13 cellular contexts compared by ENCODE assay signal in the genomic region with DNA sequence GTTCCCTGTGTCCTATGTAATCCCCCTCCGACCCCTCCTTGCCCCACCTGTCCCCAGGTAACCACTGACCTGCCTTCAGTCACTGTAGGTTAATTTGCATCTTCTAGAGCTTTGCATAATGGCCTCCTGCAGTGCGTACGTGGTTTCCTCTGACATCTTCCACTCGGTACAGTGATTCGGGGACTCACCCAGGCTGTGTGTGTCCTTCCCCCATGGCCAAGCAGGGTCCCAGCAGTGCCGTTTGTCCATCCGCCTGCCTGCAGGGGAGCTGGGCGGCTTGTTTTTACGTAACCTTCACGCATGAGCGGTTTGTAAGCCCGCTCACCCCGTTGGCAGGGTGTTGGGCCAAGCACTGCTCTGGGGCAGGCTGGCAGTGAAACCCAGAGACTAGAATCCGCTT.
DNase-seq lines count a peak whose midpoint lies in the region; ATAC-seq, FAIRE-seq and TF ChIP-seq lines count a peak whose summit lies in the region.
"Had no signal": no experiment of that assay in that cellular context is flagged by ENCODE, and none has a peak within 500 bp of the region (broad histone marks: within the 10 kb centered on the region; RNA-seq: fewer than 3 reads in every experiment).

No MANE protein-coding gene starts in this region.

- peaks cover 34% of the 10 kb centered on the region for H3K4me1 Mint-ChIP-seq in stimulated activated naive CD8-positive, alpha-beta T cell treated with anti-CD3 and anti-CD28 coated beads, Interleukin-15, amount 100 ng/mL, for 72 hours

- H4K20me1 ChIP-seq in DOHH2 (ENCODE audit: control insufficient read depth, insufficient read depth, low read depth, low read length), result peaks cover 3% of the 10 kb centered on the region; the same call in 1 of the 2 replicates

- H3K4me2 ChIP-seq in DOHH2 (ENCODE audit: low read length), result peak overlapping the region; percentile 97

- peaks cover 42% of the 10 kb centered on the region for H3F3A ChIP-seq in DOHH2 (ENCODE audit: control insufficient read depth, insufficient read depth)

- peak overlapping the region in 1 of 2 donors; percentile 77 for H3K27ac Mint-ChIP-seq in stimulated activated naive CD8-positive, alpha-beta T cell treated with anti-CD3 and anti-CD28 coated beads, Interleukin-15, amount 100 ng/mL, for 72 hours
- H3K27ac Mint-ChIP-seq: activated CD4-positive, alpha-beta memory T cell treated with anti-CD3 and anti-CD28 coated beads, Interleukin-2, amount 10 ng/mL, durations not matched to agents 7 days and 5 days; natural killer cell treated with Interleukin-12 subunit alpha and Interleukin-12 subunit beta and Interleukin-15 and Interleukin-18, amount 100 ng/mL, for 72 hours had no signal

- H3K27me3 ChIP-seq in DOHH2 (ENCODE audit: control insufficient read depth, low read length), result no peaks in the 10 kb centered on the region

- no peak for TF ChIP-seq POLR2A in H54 (IDR thresholded peaks at IDR 0.05; ENCODE audit: low read depth, low read length)

- H3K9me3 Mint-ChIP-seq in stimulated activated naive CD8-positive, alpha-beta T cell treated with anti-CD3 and anti-CD28 coated beads, Interleukin-15, amount 100 ng/mL, for 72 hours, result no peaks in the 10 kb centered on the region
- H3K9me3 Mint-ChIP-seq: activated CD4-positive, alpha-beta memory T cell treated with anti-CD3 and anti-CD28 coated beads, Interleukin-2, amount 10 ng/mL, durations not matched to agents 7 days and 5 days; natural killer cell treated with Interleukin-12 subunit alpha and Interleukin-12 subunit beta and Interleukin-15 and Interleukin-18, amount 100 ng/mL, for 72 hours had no signal

- H3K9me3 ChIP-seq in DOHH2 (ENCODE audit: control insufficient read depth, insufficient read depth, low read length), result no peaks in the 10 kb centered on the region

- H3K27ac ChIP-seq in DOHH2 (ENCODE audit: low read depth, low read length), result peak overlapping the region; percentile 99

- H3K4me1 ChIP-seq in DOHH2 (ENCODE audit: control insufficient read depth, low read length), result peaks cover 96% of the 10 kb centered on the region

- peak; percentile 61 for DNase-seq in GM20000 (ENCODE audit: low spot score)
- peak; percentile 57 to 77 for DNase-seq in NCI-H526 (lab: John Stamatoyannopoulos, UW)
- peak; percentile 21 for DNase-seq in iPS-NIHi11 (ENCODE audit: low spot score)
- DNase-seq in stimulated activated naive CD8-positive, alpha-beta T cell treated with anti-CD3 and anti-CD28 coated beads, Interleukin-15, amount 100 ng/mL, for 72 hours, result no peak
- DNase-seq in H54 (ENCODE audit: insufficient read length, low spot score), result no peak
- DNase-seq in SW480 (ENCODE audit: low spot score), result no peak
- DNase-seq: activated CD4-positive, alpha-beta memory T cell treated with anti-CD3 and anti-CD28 coated beads, Interleukin-2, amount 10 ng/mL, durations not matched to agents 7 days and 5 days; NCI-H2227 treated with DMSO at 0.1 percent for 48 hours had no signal

- no peaks in the 10 kb centered on the region for H3K9me2 ChIP-seq in DOHH2 (replicated peaks; ENCODE audit: control insufficient read depth, low read length)

- FAIRE-seq in H54 (lab: Jason Lieb, UNC), result no peak
- FAIRE-seq: endometrium, K562 had no signal

- H3K79me2 ChIP-seq in DOHH2 (ENCODE audit: control insufficient read depth, low read length), result peaks cover 91% of the 10 kb centered on the region

- peaks cover 42% of the 10 kb centered on the region for H3K36me3 ChIP-seq in DOHH2 (ENCODE audit: control insufficient read depth, low read length)

- H3K4me3 Mint-ChIP-seq in stimulated activated naive CD8-positive, alpha-beta T cell treated with anti-CD3 and anti-CD28 coated beads, Interleukin-15, amount 100 ng/mL, for 72 hours, result no peak overlapping the region
- H3K4me3 Mint-ChIP-seq: activated CD4-positive, alpha-beta memory T cell treated with anti-CD3 and anti-CD28 coated beads, Interleukin-2, amount 10 ng/mL, durations not matched to agents 7 days and 5 days; natural killer cell treated with Interleukin-12 subunit alpha and Interleukin-12 subunit beta and Interleukin-15 and Interleukin-18, amount 100 ng/mL, for 72 hours had no signal

- no peaks in the 10 kb centered on the region for H3K27me3 Mint-ChIP-seq in stimulated activated naive CD8-positive, alpha-beta T cell treated with anti-CD3 and anti-CD28 coated beads, Interleukin-15, amount 100 ng/mL, for 72 hours
- H3K27me3 Mint-ChIP-seq: activated CD4-positive, alpha-beta memory T cell treated with anti-CD3 and anti-CD28 coated beads, Interleukin-2, amount 10 ng/mL, durations not matched to agents 7 days and 5 days; natural killer cell treated with Interleukin-12 subunit alpha and Interleukin-12 subunit beta and Interleukin-15 and Interleukin-18, amount 100 ng/mL, for 72 hours had no signal

- peak overlapping the region; percentile 80 for H3K4me3 ChIP-seq in DOHH2 (ENCODE audit: low read length)
- H3K4me3 ChIP-seq: K562 had no signal

- ATAC-seq in GM18519 (IDR thresholded peaks at IDR 0.05; ENCODE audit: low FRiP score, unreplicated experiment), result no peak
- ATAC-seq in stimulated activated naive CD8-positive, alpha-beta T cell treated with anti-CD3 and anti-CD28 coated beads, Interleukin-15, amount 100 ng/mL, for 72 hours, result no peak
- ATAC-seq: K562; natural killer cell treated with Interleukin-12 subunit alpha and Interleukin-12 subunit beta and Interleukin-15 and Interleukin-18, amount 100 ng/mL, for 72 hours had no signal

- TF ChIP-seq CTCF in DOHH2 (IDR thresholded peaks at IDR 0.05; ENCODE audit: low read depth, low read length, poor library complexity, severe bottlenecking) (no peak), GM20000 (IDR thresholded peaks at IDR 0.05; ENCODE audit: extremely low read depth, missing control alignments) (no peak)

Comparison
In these comparisons a context has a peak if more than half of its experiments do, and no peak if none do; other contexts are left out.
1. DNase-seq: peak in GM20000 (single experiment), NCI-H526 (2 of 2) and iPS-NIHi11 (single experiment); none in stimulated activated naive CD8-positive, alpha-beta T cell treated with anti-CD3 and anti-CD28 coated beads, Interleukin-15, amount 100 ng/mL, for 72 hours (0 of 2), H54 (single experiment) and SW480 (single experiment).